Comparison of ENCODE assay signal across 21 cellular contexts in genomic region chr11:123707206-123707605, GRCh38. TPM values are rescaled to one million over a fixed set of nuclear protein-coding genes. Genes with fewer than 3 reads are reported as not detected.
"Had no signal": no experiment of that assay in that cellular context is flagged by ENCODE, and none has a peak within 500 bp of the region (broad histone marks: within the 10 kb centered on the region; RNA-seq: fewer than 3 reads in every experiment).

No MANE protein-coding gene starts in this region.

- H3K4me1 ChIP-seq: pancreas, prostate gland, spleen, tibial artery, upper lobe of right lung, vagina had no signal

- H3K36me3 Mint-ChIP-seq: memory B cell; stimulated activated memory B cell treated with anti-CD40 and anti-IgM and Interleukin-4, amounts not matched to agents 10 μg/mL and 1 μg/mL and 100 μg/mL, for 72 hours had no signal

- DNase-seq: spleen, tibial artery, upper lobe of right lung had no signal

- H3K27ac Mint-ChIP-seq: memory B cell; nephron; stimulated activated memory B cell treated with anti-CD40 and anti-IgM and Interleukin-4, amounts not matched to agents 10 μg/mL and 1 μg/mL and 100 μg/mL, for 72 hours; stimulated activated naive CD8-positive, alpha-beta T cell treated with anti-CD3 and anti-CD28 coated beads, Interleukin-15, Interleukin-2, amounts not matched to agents 100 ng/mL and 50 ng/mL, for 24 hours had no signal

- H3K9me3 Mint-ChIP-seq: memory B cell; nephron; stimulated activated memory B cell treated with anti-CD40 and anti-IgM and Interleukin-4, amounts not matched to agents 10 μg/mL and 1 μg/mL and 100 μg/mL, for 72 hours; stimulated activated naive CD8-positive, alpha-beta T cell treated with anti-CD3 and anti-CD28 coated beads, Interleukin-15, Interleukin-2, amounts not matched to agents 100 ng/mL and 50 ng/mL, for 24 hours had no signal

- H3K36me3 ChIP-seq: heart right ventricle, pancreas, prostate gland, spleen, tibial artery, upper lobe of right lung, vagina had no signal

- H3K27ac ChIP-seq: coronary artery, dorsolateral prefrontal cortex, heart right ventricle, pancreas, prostate gland, spleen, tibial artery, upper lobe of right lung, vagina had no signal

- H3K4me3 Mint-ChIP-seq: memory B cell; nephron; stimulated activated memory B cell treated with anti-CD40 and anti-IgM and Interleukin-4, amounts not matched to agents 10 μg/mL and 1 μg/mL and 100 μg/mL, for 72 hours; stimulated activated naive CD8-positive, alpha-beta T cell treated with anti-CD3 and anti-CD28 coated beads, Interleukin-15, Interleukin-2, amounts not matched to agents 100 ng/mL and 50 ng/mL, for 24 hours had no signal

- H3K4me3 ChIP-seq: coronary artery, dorsolateral prefrontal cortex, heart right ventricle, pancreas, prostate gland, spleen, tibial artery, upper lobe of right lung, vagina had no signal

- H3K27me3 ChIP-seq: pancreas, tibial artery, vagina had no signal

- ATAC-seq: stimulated activated memory B cell treated with anti-CD40 and anti-IgM and Interleukin-4, amounts not matched to agents 10 μg/mL and 1 μg/mL and 100 μg/mL, for 72 hours had no signal

- H3K27me3 Mint-ChIP-seq: stimulated activated naive CD8-positive, alpha-beta T cell treated with anti-CD3 and anti-CD28 coated beads, Interleukin-15, Interleukin-2, amounts not matched to agents 100 ng/mL and 50 ng/mL, for 24 hours had no signal

- H3K9me3 ChIP-seq: heart right ventricle, pancreas, prostate gland, spleen, tibial artery, upper lobe of right lung, vagina had no signal

RNA-seq across cellular contexts. Expression of gene OR6X1, which starts 47.1 kb away (rescaled TPM):
- total RNA-seq: dorsolateral prefrontal cortex, frontal cortex, heart right ventricle, left lobe of liver, lower leg skin, occipital lobe, pancreas, prostate gland, renal cortical epithelial cell, skeletal muscle tissue, spleen, temporal lobe, upper lobe of right lung, vagina had no signal
- polyA plus RNA-seq: esophagus, heart right ventricle, pancreas, spleen had no signal

RNA-seq across cellular contexts. Expression of gene SCN3B, which starts 52.8 kb away (rescaled TPM):
- total RNA-seq: left lobe of liver had no signal
